17 cellular contexts compared by ENCODE assay signal in genomic region chr19:8494158-8494557, GRCh38. TPM values are rescaled to one million over a fixed set of nuclear protein-coding genes. Genes with fewer than 3 reads are reported as not detected.
A peak's percentile ranks its signal among the peaks of the same experiment; 100 is the strongest.
DNase-seq lines count a peak whose midpoint lies in the region; ATAC-seq lines count a peak whose summit lies in the region.
"Had no signal": no experiment of that assay in that cellular context is flagged by ENCODE, and none has a peak within 500 bp of the region (broad histone marks: within the 10 kb centered on the region; RNA-seq: fewer than 3 reads in every experiment).

No MANE protein-coding gene starts in this region.

- H3K4me3 Mint-ChIP-seq in CD4-positive, alpha-beta memory T cell: no peak overlapping the region
- no peak overlapping the region for H3K4me3 Mint-ChIP-seq in central memory CD8-positive, alpha-beta T cell

- H3K27ac ChIP-seq in CD4-positive, alpha-beta memory T cell (ENCODE audit: low read depth, low read length): no peak overlapping the region
- H3K27ac ChIP-seq: adrenal gland, foreskin keratinocyte, SJCRH30 had no signal

- intact Hi-C loops in CD4-positive, alpha-beta memory T cell (cut with micrococcal nuclease): no loop called here

- no peaks in the 10 kb centered on the region for H3K36me3 ChIP-seq in CD4-positive, alpha-beta memory T cell (ENCODE audit: insufficient read depth, low read length)

- no peaks in the 10 kb centered on the region for H3K27me3 Mint-ChIP-seq in CD4-positive, alpha-beta memory T cell
- H3K27me3 Mint-ChIP-seq in central memory CD8-positive, alpha-beta T cell: no peaks in the 10 kb centered on the region

- ATAC-seq in central memory CD8-positive, alpha-beta T cell (replicated peaks; ENCODE audit: extremely low read depth, poor library complexity, severe bottlenecking): no peak
- ATAC-seq in HG03108 (IDR thresholded peaks at IDR 0.05; ENCODE audit: unreplicated experiment) (no peak), HG03442 (IDR thresholded peaks at IDR 0.05; ENCODE audit: unreplicated experiment) (no peak)
- ATAC-seq: foreskin keratinocyte, mucosa of descending colon had no signal

- H3K9me3 ChIP-seq in CD4-positive, alpha-beta memory T cell (ENCODE audit: control insufficient read depth in 1 of 2, low read length in 2 of 2): no peaks in the 10 kb centered on the region
- H3K9me3 ChIP-seq: adrenal gland, Caco-2, mucosa of descending colon, SJCRH30 had no signal

- peak; percentile 74 to 78 for DNase-seq in AML-193 (lab: John Stamatoyannopoulos, UW)
- DNase-seq in CD4-positive, alpha-beta memory T cell: no peak
- DNase-seq in NOMO-1 treated with dmso at 0.1 percent for 144 hours (lab: John Stamatoyannopoulos, UW; ENCODE audit: unreplicated experiment): peak; percentile 95
- no peak for DNase-seq in central memory CD8-positive, alpha-beta T cell (ENCODE audit: low spot score in 2 of 2)
- no peak for DNase-seq in NCI-H128 (lab: John Stamatoyannopoulos, UW; ENCODE audit: unreplicated experiment)
- DNase-seq in HuH-7.5 (ENCODE audit: low spot score): no peak
- DNase-seq: activated CD4-positive, alpha-beta T cell treated with anti-CD3 and anti-CD28 coated beads for 48 hours; adrenal gland; Caco-2; mucosa of descending colon; NCI-H1092 treated with DMSO at 0.1 percent for 48 hours; NCI-H526 treated with DMSO at 0.1 percent for 48 hours; SJCRH30 had no signal

- POLR2A ChIA-PET in CD4-positive, alpha-beta memory T cell (lab: Charles Lee; ENCODE audit: partially characterized antibody): interaction anchor here (0.9 to 2.2 kb wide), 4 partner anchors 12 to 24 kb away, joined by 3 to 15 read pairs (median 5); partner anchors contain the start of gene ZNF414

- H3K27me3 ChIP-seq in CD4-positive, alpha-beta memory T cell (ENCODE audit: insufficient read depth, low read length): no peaks in the 10 kb centered on the region
- H3K27me3 ChIP-seq: adrenal gland, foreskin keratinocyte, SJCRH30 had no signal

- H3K9me3 Mint-ChIP-seq in CD4-positive, alpha-beta memory T cell: no peaks in the 10 kb centered on the region
- H3K9me3 Mint-ChIP-seq in central memory CD8-positive, alpha-beta T cell: no peaks in the 10 kb centered on the region

- peaks cover 4 to 17% (median 4%) of the 10 kb centered on the region in 4 donors for H3K4me1 Mint-ChIP-seq in CD4-positive, alpha-beta memory T cell
- no peaks in the 10 kb centered on the region for H3K4me1 Mint-ChIP-seq in central memory CD8-positive, alpha-beta T cell

- CTCF ChIA-PET in CD4-positive, alpha-beta memory T cell (lab: Charles Lee; ENCODE audit: partially characterized antibody): interaction anchor here (0.8 to 3.5 kb wide), 8 partner anchors 11 to 97 kb away, joined by 3 to 30 read pairs (median 4); partner anchors contain the start of gene MYO1F

- peaks cover 8% of the 10 kb centered on the region for H3K4me1 ChIP-seq in CD4-positive, alpha-beta memory T cell (ENCODE audit: insufficient read depth, low read length)
- H3K4me1 ChIP-seq: adrenal gland, Caco-2, SJCRH30 had no signal

- no peak overlapping the region for H3K4me3 ChIP-seq in CD4-positive, alpha-beta memory T cell (ENCODE audit: low read length in 2 of 2)
- H3K4me3 ChIP-seq: adrenal gland, mucosa of descending colon, SJCRH30 had no signal

- peak overlapping the region; percentile 38 to 84 (median 64) for H3K27ac Mint-ChIP-seq in CD4-positive, alpha-beta memory T cell
- peak overlapping the region; percentile 32 for H3K27ac Mint-ChIP-seq in central memory CD8-positive, alpha-beta T cell (ENCODE audit: low read depth)

- peaks cover 3 to 4% of the 10 kb centered on the region in 2 donors for H3K36me3 Mint-ChIP-seq in CD4-positive, alpha-beta memory T cell
- H3K36me3 Mint-ChIP-seq in central memory CD8-positive, alpha-beta T cell (ENCODE audit: insufficient read depth): peaks cover 14% of the 10 kb centered on the region

RNA-seq across cellular contexts. Expression of gene PRAM1, which starts 8.3 kb away (rescaled TPM):
- total RNA-seq in CD4-positive, alpha-beta memory T cell: 1 to 10 TPM; 2.3 to 2.6 TPM
- not detected for polyA plus RNA-seq in CD4-positive, alpha-beta memory T cell
- total RNA-seq: Caco-2, dermis microvascular lymphatic vessel endothelial cell, foreskin keratinocyte, SJCRH30 had no signal
- polyA plus RNA-seq: foreskin keratinocyte had no signal

RNA-seq across cellular contexts. Expression of gene ZNF414, which starts 19.8 kb away (rescaled TPM):
- total RNA-seq in CD4-positive, alpha-beta memory T cell: 10 to 100 TPM; 45.1 to 50.4 TPM
- polyA plus RNA-seq in CD4-positive, alpha-beta memory T cell: 10 to 100 TPM in 1 of 2 donors, 1 to 10 TPM in 1; 9.5 to 25.8 TPM

RNA-seq across cellular contexts. Expression of gene HNRNPM, which starts 49.4 kb away (rescaled TPM):
- total RNA-seq in CD4-positive, alpha-beta memory T cell: 100 to 1,000 TPM; 197 to 199 TPM
- polyA plus RNA-seq in CD4-positive, alpha-beta memory T cell: 100 to 1,000 TPM; 206 to 245 TPM

Comparison
In these comparisons a context has a peak if more than half of its experiments do, and no peak if none do; other contexts are left out.
1. DNase-seq: peak in AML-193 (2 of 2) and NOMO-1 treated with dmso at 0.1 percent for 144 hours (single experiment); none in CD4-positive, alpha-beta memory T cell (0 of 5), central memory CD8-positive, alpha-beta T cell (0 of 2), NCI-H128 (single experiment) and HuH-7.5 (single experiment).